Comparison of ENCODE assay signal across 18 cellular contexts in genomic region chr4:8095956-8096689, GRCh38.
"Had no signal": no experiment of that assay in that cellular context is flagged by ENCODE, and none has a peak within 500 bp of the region (broad histone marks: within the 10 kb centered on the region; RNA-seq: fewer than 3 reads in every experiment).

No MANE protein-coding gene starts in this region.

- FAIRE-seq: endometrium, keratinocyte, TTC549 had no signal

- H3K4me3 ChIP-seq: dorsolateral prefrontal cortex had no signal

- ATAC-seq: activated naive CD4-positive, alpha-beta T cell treated with anti-CD3 and anti-CD28 coated beads, Interleukin-2, amount 50 U/mL, for 72 hours; sciatic nerve had no signal

- H3K9me3 ChIP-seq: neutrophil had no signal

- DNase-seq: activated CD4-positive, alpha-beta T cell treated with anti-CD3 and anti-CD28 coated beads, Interleukin-2, amount 50 U/mL, for 1 hour; activated T-cell treated with anti-CD3 and anti-CD28 coated beads for 4 hours; amygdala; brain microvascular endothelial cell; cerebellar nuclear complex; dorsolateral prefrontal cortex; foreskin melanocyte; stimulated activated CD4-positive, alpha-beta T cell treated with anti-CD3 and anti-CD28 coated beads, Interleukin-12 subunit alpha, Interleukin-12 subunit beta, amount 100 ng/mL, for 4 hours; stimulated activated naive CD4-positive, alpha-beta T cell; substantia nigra; T-helper 2 cell; trophoblast cell had no signal

- H3K27me3 ChIP-seq: dorsolateral prefrontal cortex, neutrophil had no signal

- H3K36me3 ChIP-seq: brain microvascular endothelial cell, neutrophil had no signal

- H3K27ac ChIP-seq: brain microvascular endothelial cell, neutrophil had no signal
